Comparison of ENCODE assay signal across 17 cellular contexts in genomic region chr1:5621692-5622091, GRCh38.
"Had no signal": no experiment of that assay in that cellular context is flagged by ENCODE, and none has a peak within 500 bp of the region (broad histone marks: within the 10 kb centered on the region; RNA-seq: fewer than 3 reads in every experiment).

No MANE protein-coding gene starts in this region.

- H3K4me3 ChIP-seq: K562, SJSA1, SK-N-MC had no signal

- H3K4me1 Mint-ChIP-seq: IgD-negative memory B cell had no signal

- H3K36me3 Mint-ChIP-seq: IgD-negative memory B cell had no signal

- H3K4me2 ChIP-seq: KMS-11 had no signal

- H3K27ac ChIP-seq: HL-60, KMS-11, SJSA1, SK-N-MC had no signal

- H3K27ac Mint-ChIP-seq: IgD-negative memory B cell had no signal

- H3K9me3 ChIP-seq: SJSA1 had no signal

- DNase-seq: Kasumi-1, MV-4-11, NCI-H1048, NCI-H1436 treated with DMSO at 0.1 percent for 48 hours, NCI-H1694, NCI-H187 treated with DMSO at 0.1 percent for 48 hours, NCI-H2227 treated with DMSO at 0.1 percent for 48 hours, NCI-H510A, NCI-H524 treated with DMSO at 0.1 percent for 48 hours, Right ventricle myocardium superior, SIG-M5 had no signal

- H3K4me1 ChIP-seq: SJSA1 had no signal

- H3K27me3 ChIP-seq: SJSA1 had no signal

- H3K9ac ChIP-seq: KMS-11 had no signal

- H3K36me3 ChIP-seq: SJSA1 had no signal

- H3K4me3 Mint-ChIP-seq: IgD-negative memory B cell had no signal
